ENCODE assay signal across 8 cellular contexts in the genomic region with DNA sequence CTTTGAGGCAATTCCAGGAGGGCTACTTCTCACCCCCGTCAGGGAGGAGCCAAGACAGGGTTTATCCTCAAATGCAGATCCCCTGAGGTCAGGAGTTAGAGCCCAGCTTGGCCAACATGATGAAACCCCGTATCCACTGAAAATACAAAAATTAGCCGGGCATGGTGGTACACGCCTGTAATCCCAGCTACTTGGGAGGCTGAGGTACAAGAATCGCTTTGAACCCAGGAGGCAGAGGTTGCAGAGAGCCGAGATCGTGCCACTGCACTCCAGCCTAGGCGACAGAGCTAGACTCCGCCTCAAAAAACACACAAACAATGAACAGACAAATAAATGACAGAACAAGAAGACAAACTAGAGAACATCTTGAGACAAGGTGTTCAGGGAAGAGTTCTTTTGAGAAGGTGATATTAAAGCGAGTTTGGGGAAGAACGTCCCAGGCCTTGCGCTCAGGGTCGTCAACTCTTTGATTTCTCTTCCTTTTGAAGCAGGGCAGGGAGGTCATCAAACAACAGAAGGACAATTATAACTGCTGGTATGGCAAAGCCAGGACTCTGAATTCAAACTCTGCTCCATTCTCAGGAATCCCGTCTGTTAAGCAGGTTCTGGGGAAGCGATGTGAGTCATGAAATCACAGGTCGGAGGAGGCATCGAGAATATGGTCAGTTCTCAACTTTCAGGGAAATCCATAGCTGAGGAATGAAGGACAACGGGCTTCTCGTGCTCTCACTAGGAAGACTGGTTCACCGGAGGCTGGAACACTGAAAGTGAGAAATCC. TPM values are rescaled to one million over a fixed set of nuclear protein-coding genes. Genes with fewer than 3 reads are reported as not detected.
DNase-seq lines count a peak whose midpoint lies in the region; ATAC-seq and TF ChIP-seq lines count a peak whose summit lies in the region.

No MANE protein-coding gene starts in this region.

- peak overlapping the region; percentile 82 for H3K4me3 ChIP-seq in WI38 (ENCODE audit: low read depth, low read length)
- H3K4me3 ChIP-seq in skin epidermis, result peak overlapping the region; percentile 58 to 97 (median 90)

- POLR2A ChIA-PET in activated CD4-positive, alpha-beta T cell treated with anti-CD3 and anti-CD28 coated beads for 36 hours (lab: Charles Lee), result interaction anchor here (0.9 to 1.8 kb wide), 10 partner anchors 12 to 503 kb away, joined by 3 to 15 read pairs (median 4); a partner anchor contains a TSS

- intact Hi-C loops in activated CD4-positive, alpha-beta T cell treated with anti-CD3 and anti-CD28 coated beads for 36 hours (cut with DNase I, micrococcal nuclease), result loop anchor here (2.0 to 10.0 kb wide), 14 partner anchors 325 to 1962 kb away; a partner anchor contains a TSS

- TF ChIP-seq CTCF in WI38 (IDR thresholded peaks at IDR 0.05; ENCODE audit: low read depth, low read length), result no peak

- H3K36me3 Mint-ChIP-seq in activated CD4-positive, alpha-beta T cell treated with anti-CD3 and anti-CD28 coated beads for 36 hours (ENCODE audit: low read depth), result peaks cover 24% of the 10 kb centered on the region

- H3K9me3 Mint-ChIP-seq in activated CD4-positive, alpha-beta T cell treated with anti-CD3 and anti-CD28 coated beads for 36 hours (ENCODE audit: low read depth), result no peaks in the 10 kb centered on the region

- H3K4me1 Mint-ChIP-seq in activated CD4-positive, alpha-beta T cell treated with anti-CD3 and anti-CD28 coated beads for 36 hours, result peaks cover 43% of the 10 kb centered on the region

- H3K27ac Mint-ChIP-seq in activated CD4-positive, alpha-beta T cell treated with anti-CD3 and anti-CD28 coated beads for 36 hours, result peak overlapping the region; percentile 97

- no peak for DNase-seq in activated CD4-positive, alpha-beta T cell treated with anti-CD3 and anti-CD28 coated beads for 36 hours
- DNase-seq in activated CD4-positive, alpha-beta T cell treated with anti-CD3 and anti-CD28 coated beads for 1 hour, result no peak
- peak; percentile 3 for DNase-seq in glomerular endothelial cell (ENCODE audit: extremely low read depth, low read depth, low spot score)
- no peak for DNase-seq in NCI-H128 (lab: John Stamatoyannopoulos, UW; ENCODE audit: unreplicated experiment)

- H3K27ac ChIP-seq in skin epidermis, result peak overlapping the region; percentile 69 to 99 (median 94)

- no peak for ATAC-seq in activated CD4-positive, alpha-beta T cell treated with anti-CD3 and anti-CD28 coated beads for 36 hours
- ATAC-seq in HG02798 (IDR thresholded peaks at IDR 0.05; ENCODE audit: poor library complexity, unreplicated experiment), result no peak
- ATAC-seq in GM18511 (IDR thresholded peaks at IDR 0.05; ENCODE audit: unreplicated experiment), result no peak

- peak overlapping the region; percentile 97 for H3K4me3 Mint-ChIP-seq in activated CD4-positive, alpha-beta T cell treated with anti-CD3 and anti-CD28 coated beads for 36 hours

- no peaks in the 10 kb centered on the region for H3K27me3 Mint-ChIP-seq in activated CD4-positive, alpha-beta T cell treated with anti-CD3 and anti-CD28 coated beads for 36 hours

- CTCF ChIA-PET in activated CD4-positive, alpha-beta T cell treated with anti-CD3 and anti-CD28 coated beads for 36 hours (lab: Charles Lee), result interaction anchor here (0.5 to 2.0 kb wide), 3 partner anchors 11 to 320 kb away, joined by 3 to 7 read pairs (median 6); no protein-coding TSS in a partner anchor

RNA-seq across cellular contexts. Expression of a gene that starts 1.4 kb away (rescaled TPM):
- 100 to 1,000 TPM; 139 to 152 TPM for total RNA-seq in activated CD4-positive, alpha-beta T cell treated with anti-CD3 and anti-CD28 coated beads for 36 hours
- total RNA-seq in glomerular endothelial cell, result 166 and 170 TPM in 2 replicates
